In the genomic region with DNA sequence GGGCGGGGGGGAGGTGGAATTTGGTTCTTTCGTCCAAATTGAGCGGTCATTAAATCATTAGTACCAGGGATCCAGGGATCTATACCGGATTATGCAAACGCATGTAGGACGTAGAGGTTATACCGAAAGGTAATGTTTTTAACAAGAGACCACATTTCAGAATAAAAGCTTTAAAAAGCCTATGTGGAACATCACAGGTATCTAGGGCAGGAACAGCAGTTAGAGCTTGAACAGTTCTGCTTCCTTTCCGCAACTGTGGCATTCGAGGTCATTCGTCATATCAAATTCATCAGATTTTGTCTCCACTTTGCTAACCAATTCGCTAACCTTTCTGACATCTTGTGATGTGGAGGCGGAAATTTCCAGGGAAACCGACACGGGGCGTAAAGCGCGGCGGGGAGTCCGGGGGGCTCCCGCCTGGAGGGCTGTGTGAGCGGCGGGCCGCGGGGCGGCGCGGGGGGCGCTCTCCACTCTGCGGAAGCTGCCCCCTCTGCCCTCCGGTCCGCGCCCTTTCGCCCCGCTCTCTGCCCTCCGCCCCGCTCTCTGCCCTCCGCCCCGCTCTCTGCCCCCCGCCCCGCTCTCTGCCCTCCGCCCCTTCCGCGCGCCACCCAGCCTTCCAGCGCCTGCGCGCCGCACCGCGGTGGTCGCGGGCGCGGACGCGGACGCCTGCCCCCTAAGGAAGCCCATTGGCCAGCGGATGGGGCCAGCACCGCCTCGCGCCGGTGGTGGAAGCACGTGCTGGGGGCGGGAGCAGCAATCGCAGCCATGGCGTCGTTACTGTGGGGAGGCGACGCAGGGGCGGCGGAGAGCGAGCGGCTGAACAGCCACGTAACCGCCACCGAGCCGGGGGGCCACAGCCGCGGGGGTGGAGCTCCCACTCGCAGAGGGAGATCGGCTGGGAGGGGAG, we compare ENCODE assay signal across 9 cellular contexts. TPM values are rescaled to one million over a fixed set of nuclear protein-coding genes. Genes with fewer than 3 reads are reported as not detected.
DNase-seq lines count a peak whose midpoint lies in the region; ATAC-seq and TF ChIP-seq lines count a peak whose summit lies in the region.
"Had no signal": no experiment of that assay in that cellular context is flagged by ENCODE, and none has a peak within 500 bp of the region (broad histone marks: within the 10 kb centered on the region; RNA-seq: fewer than 3 reads in every experiment).

A gene (plus strand): TSS at position 756 of the 907 bp plus-strand sequence. CDS start 10 bp downstream, at position 766.

- intact Hi-C loops in psoas muscle (cut with DNase I): no loop called here

- no peak for ATAC-seq in CD4-positive, CD25-positive, alpha-beta regulatory T cell (ENCODE audit: low read depth in 2 of 2)
- ATAC-seq in psoas muscle (peak in 1 of 4 donors; percentile 17), HG03565 (IDR thresholded peaks at IDR 0.05; ENCODE audit: unreplicated experiment) (no peak), GM18861 (IDR thresholded peaks at IDR 0.05; ENCODE audit: unreplicated experiment) (no peak)

- H3K4me1 ChIP-seq in CD4-positive, CD25-positive, alpha-beta regulatory T cell (ENCODE audit: control insufficient read depth, insufficient read depth, low read length, poor library complexity, severe bottlenecking): peaks cover 24% of the 10 kb centered on the region
- H3K4me1 ChIP-seq in right atrium auricular region: peaks cover 0 to 14% of the 10 kb centered on the region in 2 donors
- peaks cover 10% of the 10 kb centered on the region for H3K4me1 ChIP-seq in psoas muscle

- no peak within 1 kb of the TSS for H3K27ac ChIP-seq in CD4-positive, CD25-positive, alpha-beta regulatory T cell (ENCODE audit: insufficient read depth, low read length, poor library complexity, severe bottlenecking)
- H3K27ac ChIP-seq in right atrium auricular region (no peak within 1 kb of the TSS), psoas muscle (no peak within 1 kb of the TSS)

- H3K4me3 ChIP-seq in CD4-positive, CD25-positive, alpha-beta regulatory T cell (ENCODE audit: low read depth, low read length): peak within 1 kb of the TSS; percentile 100
- H3K4me3 ChIP-seq in right atrium auricular region (peak within 1 kb of the TSS; percentile 22 to 58), psoas muscle (peak within 1 kb of the TSS; percentile 87)

- peaks cover 22% of the 10 kb centered on the region for H3K27me3 ChIP-seq in CD4-positive, CD25-positive, alpha-beta regulatory T cell (ENCODE audit: control insufficient read depth, insufficient read depth, low read length)
- H3K27me3 ChIP-seq in right atrium auricular region: peaks cover 11 to 12% of the 10 kb centered on the region in 2 donors
- H3K27me3 ChIP-seq in psoas muscle (ENCODE audit: insufficient read depth in 3 of 3, low read length in 2 of 3): peaks cover 4 to 28% (median 7%) of the 10 kb centered on the region in 3 donors

- peaks cover 19 to 43% (median 32%) of the 10 kb centered on the region in 4 donors for H3K4me1 Mint-ChIP-seq in CD4-positive, CD25-positive, alpha-beta regulatory T cell

- peak; percentile 12 to 17 (median 16) for DNase-seq in CD4-positive, CD25-positive, alpha-beta regulatory T cell
- DNase-seq in NCI-H1105 (lab: John Stamatoyannopoulos, UW): peak; percentile 15
- peak; percentile 16 for DNase-seq in activated gamma-delta T cell (lab: John Stamatoyannopoulos, UW)
- no peak for DNase-seq in right atrium auricular region (ENCODE audit: low spot score)
- DNase-seq in psoas muscle: no peak
- no peak for DNase-seq in HPDE6-E6E7 (ENCODE audit: extremely low spot score)

- no peaks in the 10 kb centered on the region for H3K9me3 ChIP-seq in CD4-positive, CD25-positive, alpha-beta regulatory T cell (ENCODE audit: control insufficient read depth in 2 of 2, low read length in 2 of 2)
- H3K9me3 ChIP-seq in right atrium auricular region (no peaks in the 10 kb centered on the region), psoas muscle (no peaks in the 10 kb centered on the region)

- peaks cover 12% of the 10 kb centered on the region for H3K36me3 ChIP-seq in CD4-positive, CD25-positive, alpha-beta regulatory T cell (ENCODE audit: control insufficient read depth, insufficient read depth, low read length)
- no peaks in the 10 kb centered on the region for H3K36me3 ChIP-seq in right atrium auricular region
- peaks cover 3 to 14% of the 10 kb centered on the region in 2 donors for H3K36me3 ChIP-seq in psoas muscle (ENCODE audit: insufficient read depth in 1 of 2, low read depth in 1 of 2)

- peaks cover 14% of the 10 kb centered on the region for H3K36me3 Mint-ChIP-seq in CD4-positive, CD25-positive, alpha-beta regulatory T cell

- TF ChIP-seq CTCF in right atrium auricular region (IDR thresholded peaks at IDR 0.05) (no peak), psoas muscle (IDR thresholded peaks at IDR 0.05) (no peak)

- H3K27ac Mint-ChIP-seq in CD4-positive, CD25-positive, alpha-beta regulatory T cell: peak within 1 kb of the TSS; percentile 93

- H3K9me3 Mint-ChIP-seq in CD4-positive, CD25-positive, alpha-beta regulatory T cell: peaks cover 0 to 4% (median 0%) of the 10 kb centered on the region in 7 donors

- 1 to 3% (median 2%) methylated on average over 49 to 77 of the region's 81 CpGs for WGBS in psoas muscle, 3 donors

- peak within 1 kb of the TSS; percentile 90 to 98 (median 93) for H3K4me3 Mint-ChIP-seq in CD4-positive, CD25-positive, alpha-beta regulatory T cell

- peaks cover 45% of the 10 kb centered on the region for H3K27me3 Mint-ChIP-seq in CD4-positive, CD25-positive, alpha-beta regulatory T cell

RNA-seq across cellular contexts. Expression of the gene that starts here (rescaled TPM):
- not detected for total RNA-seq in CD4-positive, CD25-positive, alpha-beta regulatory T cell
- polyA plus RNA-seq in CD4-positive, CD25-positive, alpha-beta regulatory T cell: not detected
- total RNA-seq in right atrium auricular region (not detected), psoas muscle (not detected)
- polyA plus RNA-seq in psoas muscle: under 1 TPM in 1 of 3 donors, not detected in 2; 0.01 TPM
- total RNA-seq: glomerular endothelial cell had no signal

Comparison
In these comparisons a context has a peak if more than half of its experiments do, and no peak if none do; other contexts are left out.
1. Peak in DNase-seq and H3K4me3 ChIP-seq in CD4-positive, CD25-positive, alpha-beta regulatory T cell; RNA of the gene not detected or under 1 TPM.
2. DNase-seq: peak in NCI-H1105 (single experiment) and activated gamma-delta T cell (single experiment); none in right atrium auricular region (single experiment), psoas muscle (0 of 2) and HPDE6-E6E7 (single experiment).
3. H3K4me3 ChIP-seq: peak in every context shown above with its lines; median percentile 100 in CD4-positive, CD25-positive, alpha-beta regulatory T cell; 87 in psoas muscle; 40 in right atrium auricular region.